ENCODE assay signal across 14 cellular contexts in genomic region chr7:92737706-92738105, GRCh38.
DNase-seq lines count a peak whose midpoint lies in the region; ATAC-seq, FAIRE-seq and TF ChIP-seq lines count a peak whose summit lies in the region.
"Had no signal": no experiment of that assay in that cellular context is flagged by ENCODE, and none has a peak within 500 bp of the region (broad histone marks: within the 10 kb centered on the region; RNA-seq: fewer than 3 reads in every experiment).

No MANE protein-coding gene starts in this region.

- no peaks in the 10 kb centered on the region for H3K36me3 ChIP-seq in small intestine (ENCODE audit: control insufficient read depth in 2 of 2, insufficient read depth in 2 of 2, low read length in 2 of 2)
- H3K36me3 ChIP-seq: thoracic aorta had no signal

- TF ChIP-seq CTCF in WTC11 (IDR thresholded peaks at IDR 0.05) (no peak), foreskin fibroblast (IDR thresholded peaks at IDR 0.05; ENCODE audit: low read depth, low read length) (no peak)

- H3K27me3 ChIP-seq in small intestine (ENCODE audit: control insufficient read depth in 2 of 2, insufficient read depth in 2 of 2, low read length in 2 of 2): no peaks in the 10 kb centered on the region
- H3K27me3 ChIP-seq: body of pancreas had no signal

- peaks cover 58% of the 10 kb centered on the region for H3K36me3 Mint-ChIP-seq in activated CD4-positive, alpha-beta memory T cell treated with anti-CD3 and anti-CD28 coated beads, Interleukin-2, amount 10 ng/mL, durations not matched to agents 7 days and 5 days (ENCODE audit: low read depth)
- H3K36me3 Mint-ChIP-seq in WTC11: no peaks in the 10 kb centered on the region

- H3K4me3 Mint-ChIP-seq in activated CD4-positive, alpha-beta memory T cell treated with anti-CD3 and anti-CD28 coated beads, Interleukin-2, amount 10 ng/mL, durations not matched to agents 7 days and 5 days: no peak overlapping the region
- no peak overlapping the region for H3K4me3 Mint-ChIP-seq in WTC11

- POLR2A ChIA-PET in activated CD4-positive, alpha-beta memory T cell treated with anti-CD3 and anti-CD28 coated beads, Interleukin-2, amount 10 ng/mL, durations not matched to agents 7 days and 5 days (lab: Charles Lee): interaction anchor here (1.1 kb wide), 1 partner anchor 15 kb away, joined by 3 read pairs; no protein-coding TSS in a partner anchor
- POLR2A ChIA-PET in WTC11 (lab: Charles Lee): no interaction called here

- CTCF ChIA-PET in activated CD4-positive, alpha-beta memory T cell treated with anti-CD3 and anti-CD28 coated beads, Interleukin-2, amount 10 ng/mL, durations not matched to agents 7 days and 5 days (lab: Charles Lee): no interaction called here
- CTCF ChIA-PET in WTC11 (lab: Charles Lee): interaction anchor here (1.1 kb wide), 1 partner anchor 34 kb away, joined by 3 read pairs; no protein-coding TSS in a partner anchor

- ATAC-seq in GM19468 (IDR thresholded peaks at IDR 0.05; ENCODE audit: extremely low read depth, unreplicated experiment) (peak; percentile 90), HG03025 (IDR thresholded peaks at IDR 0.05; ENCODE audit: low FRiP score, unreplicated experiment) (peak; percentile 94), WTC11 (no peak)
- ATAC-seq: body of pancreas had no signal

- 67 to 77% (median 67%) methylated on average over 1 of the region's 1 CpG for WGBS in small intestine, 3 donors

- FAIRE-seq in GM18507 (lab: Jason Lieb, UNC): peak; percentile 83
- no peak for FAIRE-seq in small intestine (lab: Jason Lieb, UNC)
- FAIRE-seq: HTR-8/SVneo had no signal

- H3K4me3 ChIP-seq in small intestine (ENCODE audit: low read depth in 1 of 2, low read length in 2 of 2): no peak overlapping the region
- H3K4me3 ChIP-seq in foreskin fibroblast (ENCODE audit: low read depth in 1 of 2, low read length in 2 of 2): no peak overlapping the region
- H3K4me3 ChIP-seq: body of pancreas, thoracic aorta had no signal

- H3K4me1 Mint-ChIP-seq in activated CD4-positive, alpha-beta memory T cell treated with anti-CD3 and anti-CD28 coated beads, Interleukin-2, amount 10 ng/mL, durations not matched to agents 7 days and 5 days: peaks cover 55% of the 10 kb centered on the region
- peaks cover 14% of the 10 kb centered on the region for H3K4me1 Mint-ChIP-seq in WTC11

- no peaks in the 10 kb centered on the region for H3K27me3 Mint-ChIP-seq in activated CD4-positive, alpha-beta memory T cell treated with anti-CD3 and anti-CD28 coated beads, Interleukin-2, amount 10 ng/mL, durations not matched to agents 7 days and 5 days
- H3K27me3 Mint-ChIP-seq in WTC11 (ENCODE audit: low read depth): no peaks in the 10 kb centered on the region

- DNase-seq in GM18507 (ENCODE audit: extremely low spot score, insufficient read length, low read depth) (no peak), NCI-H1417 treated with DMSO at 0.1 percent for 48 hours (lab: John Stamatoyannopoulos, UW) (no peak), WTC11 (ENCODE audit: low spot score) (no peak), small intestine (no peak), foreskin fibroblast (no peak)
- no peak for DNase-seq in activated CD4-positive, alpha-beta memory T cell treated with anti-CD3 and anti-CD28 coated beads, Interleukin-2, amount 10 ng/mL, durations not matched to agents 7 days and 5 days
- DNase-seq: activated CD4-positive, CD25-positive, alpha-beta regulatory T cell; body of pancreas; midbrain; NK-92 treated with Interleukin-12 subunit alpha and Interleukin-12 subunit beta, amount 100 ng/mL, for 24 hours had no signal

- peaks cover 4% of the 10 kb centered on the region for H3K9me3 Mint-ChIP-seq in activated CD4-positive, alpha-beta memory T cell treated with anti-CD3 and anti-CD28 coated beads, Interleukin-2, amount 10 ng/mL, durations not matched to agents 7 days and 5 days
- H3K9me3 Mint-ChIP-seq in WTC11: no peaks in the 10 kb centered on the region

- no peaks in the 10 kb centered on the region for H3K9me3 ChIP-seq in small intestine (ENCODE audit: control insufficient read depth, low read depth)
- H3K9me3 ChIP-seq: body of pancreas, thoracic aorta had no signal

- peaks cover 0 to 3% of the 10 kb centered on the region in 2 donors for H3K4me1 ChIP-seq in small intestine (ENCODE audit: control insufficient read depth in 2 of 2, insufficient read depth in 1 of 2, low read depth in 1 of 2, low read length in 1 of 2)

- peak overlapping the region; percentile 13 for H3K27ac Mint-ChIP-seq in activated CD4-positive, alpha-beta memory T cell treated with anti-CD3 and anti-CD28 coated beads, Interleukin-2, amount 10 ng/mL, durations not matched to agents 7 days and 5 days
- no peak overlapping the region for H3K27ac Mint-ChIP-seq in WTC11

- H3K27ac ChIP-seq in small intestine (ENCODE audit: low read depth in 1 of 2, low read length in 1 of 2): peak overlapping the region in 1 of 2 donors; percentile 40
- H3K27ac ChIP-seq: body of pancreas, thoracic aorta had no signal

TF ChIP-seq in WTC11, 78 proteins besides CTCF, POLR2A, EP300 and RAD21:
- TF ChIP-seq SP1 (CRISPR knock-in tag; conservative IDR thresholded peaks at IDR 0.05) (no peak), USF2 (CRISPR knock-in tag; IDR thresholded peaks at IDR 0.05) (no peak)
